Comparison of ENCODE assay signal across 2 cellular contexts in the genomic region with DNA sequence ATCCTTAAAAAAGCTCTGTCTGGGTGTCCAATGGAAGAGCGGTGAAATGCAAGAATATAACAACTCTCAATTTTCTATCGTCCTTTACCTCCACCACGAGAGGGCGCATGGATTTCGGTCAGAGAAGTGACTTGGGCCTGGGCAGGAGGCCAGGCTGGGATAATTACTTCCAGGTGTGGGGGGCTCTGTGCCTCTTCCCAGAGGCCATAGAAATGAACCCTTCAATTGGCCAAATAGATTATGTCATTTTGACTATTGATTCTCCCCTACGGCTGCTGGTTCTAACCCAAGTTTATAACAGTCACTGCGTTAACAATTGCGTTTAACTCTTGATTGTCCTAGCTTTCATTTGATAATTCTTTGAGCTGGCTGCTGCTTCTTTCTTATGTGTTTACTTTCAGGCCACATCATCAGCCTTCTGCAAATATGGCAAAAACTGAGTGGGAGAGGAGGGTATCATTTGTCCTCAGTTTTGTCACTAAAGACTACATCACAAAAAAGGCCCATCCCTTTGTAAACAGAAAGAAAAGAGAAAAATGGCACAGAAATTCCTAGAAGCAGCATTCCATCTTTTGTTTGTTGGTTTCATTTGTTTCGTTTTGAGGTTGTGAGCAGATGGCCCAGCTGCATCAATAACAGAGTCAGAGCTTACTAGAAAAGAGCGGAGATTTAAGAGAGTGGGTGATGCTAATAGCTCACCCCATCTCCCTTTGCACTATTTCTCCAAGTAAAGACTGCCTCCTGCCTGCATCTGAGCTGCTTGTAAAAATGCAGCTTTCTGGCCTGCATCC.
TF ChIP-seq lines count a peak whose summit lies in the region.

No MANE protein-coding gene starts in this region.

TF ChIP-seq in GM23338, 12 proteins besides CTCF, POLR2A, EP300 and RAD21 (continued from another document):
- TF ChIP-seq, protein P1, sequence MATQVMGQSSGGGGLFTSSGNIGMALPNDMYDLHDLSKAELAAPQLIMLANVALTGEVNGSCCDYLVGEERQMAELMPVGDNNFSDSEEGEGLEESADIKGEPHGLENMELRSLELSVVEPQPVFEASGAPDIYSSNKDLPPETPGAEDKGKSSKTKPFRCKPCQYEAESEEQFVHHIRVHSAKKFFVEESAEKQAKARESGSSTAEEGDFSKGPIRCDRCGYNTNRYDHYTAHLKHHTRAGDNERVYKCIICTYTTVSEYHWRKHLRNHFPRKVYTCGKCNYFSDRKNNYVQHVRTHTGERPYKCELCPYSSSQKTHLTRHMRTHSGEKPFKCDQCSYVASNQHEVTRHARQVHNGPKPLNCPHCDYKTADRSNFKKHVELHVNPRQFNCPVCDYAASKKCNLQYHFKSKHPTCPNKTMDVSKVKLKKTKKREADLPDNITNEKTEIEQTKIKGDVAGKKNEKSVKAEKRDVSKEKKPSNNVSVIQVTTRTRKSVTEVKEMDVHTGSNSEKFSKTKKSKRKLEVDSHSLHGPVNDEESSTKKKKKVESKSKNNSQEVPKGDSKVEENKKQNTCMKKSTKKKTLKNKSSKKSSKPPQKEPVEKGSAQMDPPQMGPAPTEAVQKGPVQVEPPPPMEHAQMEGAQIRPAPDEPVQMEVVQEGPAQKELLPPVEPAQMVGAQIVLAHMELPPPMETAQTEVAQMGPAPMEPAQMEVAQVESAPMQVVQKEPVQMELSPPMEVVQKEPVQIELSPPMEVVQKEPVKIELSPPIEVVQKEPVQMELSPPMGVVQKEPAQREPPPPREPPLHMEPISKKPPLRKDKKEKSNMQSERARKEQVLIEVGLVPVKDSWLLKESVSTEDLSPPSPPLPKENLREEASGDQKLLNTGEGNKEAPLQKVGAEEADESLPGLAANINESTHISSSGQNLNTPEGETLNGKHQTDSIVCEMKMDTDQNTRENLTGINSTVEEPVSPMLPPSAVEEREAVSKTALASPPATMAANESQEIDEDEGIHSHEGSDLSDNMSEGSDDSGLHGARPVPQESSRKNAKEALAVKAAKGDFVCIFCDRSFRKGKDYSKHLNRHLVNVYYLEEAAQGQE (IDR thresholded peaks at IDR 0.05; ENCODE audit: unreplicated experiment), result no peak

TF ChIP-seq in K562, 482 proteins besides CTCF, POLR2A, EP300 and RAD21 (continued from another document):
- TF ChIP-seq, protein P2, sequence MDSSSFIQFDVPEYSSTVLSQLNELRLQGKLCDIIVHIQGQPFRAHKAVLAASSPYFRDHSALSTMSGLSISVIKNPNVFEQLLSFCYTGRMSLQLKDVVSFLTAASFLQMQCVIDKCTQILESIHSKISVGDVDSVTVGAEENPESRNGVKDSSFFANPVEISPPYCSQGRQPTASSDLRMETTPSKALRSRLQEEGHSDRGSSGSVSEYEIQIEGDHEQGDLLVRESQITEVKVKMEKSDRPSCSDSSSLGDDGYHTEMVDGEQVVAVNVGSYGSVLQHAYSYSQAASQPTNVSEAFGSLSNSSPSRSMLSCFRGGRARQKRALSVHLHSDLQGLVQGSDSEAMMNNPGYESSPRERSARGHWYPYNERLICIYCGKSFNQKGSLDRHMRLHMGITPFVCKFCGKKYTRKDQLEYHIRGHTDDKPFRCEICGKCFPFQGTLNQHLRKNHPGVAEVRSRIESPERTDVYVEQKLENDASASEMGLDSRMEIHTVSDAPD (CRISPR knock-in tag; IDR thresholded peaks at IDR 0.05), result no peak
- TF ChIP-seq LCOR (CRISPR knock-in tag; IDR thresholded peaks at IDR 0.05), result 0 out of 2 replicates have a peak, but pooled peaks have one; percentile 21
- TF ChIP-seq, protein P3, sequence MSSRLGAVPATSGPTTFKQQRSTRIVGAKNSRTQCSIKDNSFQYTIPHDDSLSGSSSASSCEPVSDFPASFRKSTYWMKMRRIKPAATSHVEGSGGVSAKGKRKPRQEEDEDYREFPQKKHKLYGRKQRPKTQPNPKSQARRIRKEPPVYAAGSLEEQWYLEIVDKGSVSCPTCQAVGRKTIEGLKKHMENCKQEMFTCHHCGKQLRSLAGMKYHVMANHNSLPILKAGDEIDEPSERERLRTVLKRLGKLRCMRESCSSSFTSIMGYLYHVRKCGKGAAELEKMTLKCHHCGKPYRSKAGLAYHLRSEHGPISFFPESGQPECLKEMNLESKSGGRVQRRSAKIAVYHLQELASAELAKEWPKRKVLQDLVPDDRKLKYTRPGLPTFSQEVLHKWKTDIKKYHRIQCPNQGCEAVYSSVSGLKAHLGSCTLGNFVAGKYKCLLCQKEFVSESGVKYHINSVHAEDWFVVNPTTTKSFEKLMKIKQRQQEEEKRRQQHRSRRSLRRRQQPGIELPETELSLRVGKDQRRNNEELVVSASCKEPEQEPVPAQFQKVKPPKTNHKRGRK (tag; IDR thresholded peaks at IDR 0.05), result no peak
- peak; percentile 90 for TF ChIP-seq SMC3 (conservative IDR thresholded peaks at IDR 0.05; ENCODE audit: insufficient read depth, low read depth, low read length)
- peak; percentile 76 for TF ChIP-seq NFIC (IDR thresholded peaks at IDR 0.05)
- TF ChIP-seq, protein P4, sequence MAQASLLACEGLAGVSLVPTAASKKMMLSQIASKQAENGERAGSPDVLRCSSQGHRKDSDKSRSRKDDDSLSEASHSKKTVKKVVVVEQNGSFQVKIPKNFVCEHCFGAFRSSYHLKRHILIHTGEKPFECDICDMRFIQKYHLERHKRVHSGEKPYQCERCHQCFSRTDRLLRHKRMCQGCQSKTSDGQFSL (CRISPR knock-in tag; IDR thresholded peaks at IDR 0.05), result no peak
- TF ChIP-seq, protein P4 (tag; IDR thresholded peaks at IDR 0.05), result no peak
- TF ChIP-seq FIP1L1 (IDR thresholded peaks at IDR 0.05; ENCODE audit: low read depth, low read length, poor library complexity, severe bottlenecking), result no peak
- 0 out of 2 replicates have a peak, but pooled peaks have one; percentile 21 for TF ChIP-seq RB1 (IDR thresholded peaks at IDR 0.05; ENCODE audit: low read depth)
- TF ChIP-seq, protein P5, sequence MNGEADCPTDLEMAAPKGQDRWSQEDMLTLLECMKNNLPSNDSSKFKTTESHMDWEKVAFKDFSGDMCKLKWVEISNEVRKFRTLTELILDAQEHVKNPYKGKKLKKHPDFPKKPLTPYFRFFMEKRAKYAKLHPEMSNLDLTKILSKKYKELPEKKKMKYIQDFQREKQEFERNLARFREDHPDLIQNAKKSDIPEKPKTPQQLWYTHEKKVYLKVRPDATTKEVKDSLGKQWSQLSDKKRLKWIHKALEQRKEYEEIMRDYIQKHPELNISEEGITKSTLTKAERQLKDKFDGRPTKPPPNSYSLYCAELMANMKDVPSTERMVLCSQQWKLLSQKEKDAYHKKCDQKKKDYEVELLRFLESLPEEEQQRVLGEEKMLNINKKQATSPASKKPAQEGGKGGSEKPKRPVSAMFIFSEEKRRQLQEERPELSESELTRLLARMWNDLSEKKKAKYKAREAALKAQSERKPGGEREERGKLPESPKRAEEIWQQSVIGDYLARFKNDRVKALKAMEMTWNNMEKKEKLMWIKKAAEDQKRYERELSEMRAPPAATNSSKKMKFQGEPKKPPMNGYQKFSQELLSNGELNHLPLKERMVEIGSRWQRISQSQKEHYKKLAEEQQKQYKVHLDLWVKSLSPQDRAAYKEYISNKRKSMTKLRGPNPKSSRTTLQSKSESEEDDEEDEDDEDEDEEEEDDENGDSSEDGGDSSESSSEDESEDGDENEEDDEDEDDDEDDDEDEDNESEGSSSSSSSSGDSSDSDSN (IDR thresholded peaks at IDR 0.05; ENCODE audit: borderline replicate concordance in 1 of 2, low read depth in 2 of 2, low read length in 2 of 2), result 0 out of 4 replicates have a peak, but pooled peaks of 1 of the 2 experiments have one; percentile 28
